In the genomic region with DNA sequence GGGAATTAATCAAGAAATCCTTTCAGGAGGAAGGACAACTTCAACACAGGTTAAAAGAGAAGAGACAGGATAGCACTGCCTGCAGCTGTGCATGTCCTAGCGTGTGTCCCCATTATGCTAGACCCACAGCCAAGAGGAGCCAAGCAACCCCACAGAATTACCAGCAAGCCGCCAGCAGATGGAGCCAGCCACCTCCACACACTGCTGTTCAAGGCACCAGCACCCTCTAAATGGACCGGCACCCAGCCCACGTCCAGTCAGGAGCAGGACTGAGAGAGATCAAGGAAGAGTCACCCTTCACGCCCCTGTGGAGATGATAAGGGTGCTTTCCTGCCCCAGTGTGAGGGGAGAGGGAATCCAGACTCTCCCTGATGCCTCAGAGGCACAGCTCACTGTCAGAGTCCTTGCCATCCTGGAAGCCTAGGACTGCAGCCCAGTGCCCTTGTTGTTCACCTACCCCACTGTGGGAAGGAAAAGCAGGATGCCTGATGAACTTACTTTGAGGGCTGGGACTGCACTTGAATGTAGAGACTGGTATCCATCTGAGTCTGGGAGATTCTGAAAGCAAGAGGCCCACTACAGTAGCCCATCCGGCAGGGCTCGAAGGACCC, we compare ENCODE assay signal across 8 cellular contexts. TPM values are rescaled to one million over a fixed set of nuclear protein-coding genes. Genes with fewer than 3 reads are reported as not detected.
A peak's percentile ranks its signal among the peaks of the same experiment; 100 is the strongest.
DNase-seq lines count a peak whose midpoint lies in the region; FAIRE-seq and TF ChIP-seq lines count a peak whose summit lies in the region.

No MANE protein-coding gene starts in this region.

- no peaks in the 10 kb centered on the region for H3K9me3 ChIP-seq in subcutaneous abdominal adipose tissue (ENCODE audit: control insufficient read depth in 5 of 5, low read length in 5 of 5)

- POLR2A ChIA-PET in BJ (lab: Charles Lee), result no interaction called here

- H3K27me3 ChIP-seq in BJ (ENCODE audit: control insufficient read depth, insufficient read depth, low read length), result peaks cover 21% of the 10 kb centered on the region
- no peaks in the 10 kb centered on the region for H3K27me3 ChIP-seq in subcutaneous abdominal adipose tissue (ENCODE audit: control insufficient read depth in 5 of 5, insufficient read depth in 4 of 5, low read length in 5 of 5)

- FAIRE-seq in GM18507 (lab: Jason Lieb, UNC), result peak; percentile 71

- no peak for DNase-seq in BJ (ENCODE audit: low read depth)
- DNase-seq in GM18507 (ENCODE audit: extremely low spot score, insufficient read length, low read depth), result no peak
- peak; percentile 34 for DNase-seq in NB4 (ENCODE audit: low read depth)
- peak; percentile 10 to 18 for DNase-seq in activated CD4-positive, alpha-beta T cell treated with anti-CD3 and anti-CD28 coated beads, Interleukin-2, amount 50 U/mL, for 24 hours (ENCODE audit: low read depth in 1 of 2, low spot score in 1 of 2)
- DNase-seq in epithelial cell of proximal tubule (ENCODE audit: low read depth), result no peak
- DNase-seq in mucosa of gallbladder (ENCODE audit: low spot score), result peak; percentile 69
- no peak for DNase-seq in NCI-H128 (lab: John Stamatoyannopoulos, UW; ENCODE audit: unreplicated experiment)

- no peak overlapping the region for H3K4me3 ChIP-seq in BJ (ENCODE audit: low read depth, low read length)
- no peak overlapping the region for H3K4me3 ChIP-seq in NB4 (ENCODE audit: low read depth, low read length)
- H3K4me3 ChIP-seq in epithelial cell of proximal tubule (ENCODE audit: low read depth, low read length), result no peak overlapping the region
- peak overlapping the region; percentile 8 to 71 (median 62) for H3K4me3 ChIP-seq in subcutaneous abdominal adipose tissue (ENCODE audit: low read depth in 1 of 5, low read length in 5 of 5)

- H3K27ac ChIP-seq in subcutaneous abdominal adipose tissue (ENCODE audit: low read depth, low read length), result peak overlapping the region; percentile 92

- peak; percentile 91 for TF ChIP-seq CTCF in BJ (IDR thresholded peaks at IDR 0.05; ENCODE audit: insufficient read depth, low read depth, low read length)
- peak; percentile 76 for TF ChIP-seq CTCF in NB4 (IDR thresholded peaks at IDR 0.05; ENCODE audit: low read depth, low read length)
- TF ChIP-seq CTCF in epithelial cell of proximal tubule (conservative IDR thresholded peaks at IDR 0.05; ENCODE audit: low read depth, low read length), result peak; percentile 84

- H3K36me3 ChIP-seq in BJ (ENCODE audit: control insufficient read depth, insufficient read depth, low read length) (no peaks in the 10 kb centered on the region), subcutaneous abdominal adipose tissue (ENCODE audit: control insufficient read depth in 5 of 5, insufficient read depth in 5 of 5, low read length in 5 of 5) (no peaks in the 10 kb centered on the region)

- TF ChIP-seq POLR2A in NB4 (IDR thresholded peaks at IDR 0.05; ENCODE audit: extremely low read depth, insufficient read length), result no peak

- CTCF ChIA-PET in BJ (lab: Yijun Ruan, JAX), result interaction anchor here (0.5 to 10.1 kb wide), 26 partner anchors 8 to 368 kb away, joined by 3 to 139 read pairs (median 4); a partner anchor contains a TSS

- peak overlapping the region in 4 of 5 donors; percentile 36 to 82 (median 78) for H3K9ac ChIP-seq in subcutaneous abdominal adipose tissue (ENCODE audit: low read length in 5 of 5)

- peaks cover 15 to 55% (median 45%) of the 10 kb centered on the region in 5 donors for H3K4me1 ChIP-seq in subcutaneous abdominal adipose tissue (ENCODE audit: control insufficient read depth in 5 of 5, insufficient read depth in 5 of 5, low read length in 5 of 5)

RNA-seq across cellular contexts. Expression of a gene that starts 37.1 kb away (rescaled TPM):
- 17.2 and 19.8 TPM in 2 replicates for polyA plus RNA-seq in BJ (2011; rRNA removed)
- polyA minus RNA-seq in BJ (2011; rRNA and poly(A)+ RNA removed), result 20.7 and 35.2 TPM in 2 replicates
- total RNA-seq in epithelial cell of proximal tubule, result 26.1 and 27.2 TPM in 2 replicates
- 56.0 TPM for total RNA-seq in mucosa of gallbladder

Comparison
In these comparisons a context has a peak if more than half of its experiments do, and no peak if none do; other contexts are left out.
1. DNase-seq: peak in NB4 (single experiment), activated CD4-positive, alpha-beta T cell treated with anti-CD3 and anti-CD28 coated beads, Interleukin-2, amount 50 U/mL, for 24 hours (2 of 2) and mucosa of gallbladder (single experiment); none in BJ (single experiment), GM18507 (single experiment), epithelial cell of proximal tubule (single experiment) and NCI-H128 (single experiment).
2. H3K4me3 ChIP-seq: peak in subcutaneous abdominal adipose tissue (5 of 5); none in BJ (single experiment), NB4 (single experiment) and epithelial cell of proximal tubule (single experiment).
3. Peak in every context shown above with its lines, with median percentiles within 50 percentile points of each other: CTCF ChIP-seq.